ENCODE assay signal across 15 cellular contexts in genomic region chr3:100913870-100914654, GRCh38.
A peak's percentile ranks its signal among the peaks of the same experiment; 100 is the strongest.
DNase-seq lines count a peak whose midpoint lies in the region; ATAC-seq, FAIRE-seq and TF ChIP-seq lines count a peak whose summit lies in the region.
"Had no signal": no experiment of that assay in that cellular context is flagged by ENCODE, and none has a peak within 500 bp of the region (broad histone marks: within the 10 kb centered on the region; RNA-seq: fewer than 3 reads in every experiment).

No MANE protein-coding gene starts in this region.

- H3K79me2 ChIP-seq in K562 (ENCODE audit: control insufficient read depth, insufficient read depth, low read length): no peaks in the 10 kb centered on the region

- FAIRE-seq in K562 (lab: Jason Lieb, UNC): no peak

- peaks cover 0 to 11% of the 10 kb centered on the region in 2 experiments; a peak in 1 of 5 replicates for H3K27me3 ChIP-seq in K562 (ENCODE audit: control insufficient read depth in 2 of 2, insufficient read depth in 2 of 2, low read length in 2 of 2)
- H3K27me3 ChIP-seq in esophagus muscularis mucosa: no peaks in the 10 kb centered on the region
- no peaks in the 10 kb centered on the region for H3K27me3 ChIP-seq in SJCRH30

- H3K4me2 ChIP-seq in K562 (ENCODE audit: insufficient read depth, low read length): no peak overlapping the region

- H3K36me3 Mint-ChIP-seq in osteocyte (ENCODE audit: unreplicated experiment): peaks cover 8% of the 10 kb centered on the region
- H3K36me3 Mint-ChIP-seq in Calu3 (ENCODE audit: insufficient read depth, unreplicated experiment): no peaks in the 10 kb centered on the region

- WGBS in K562 (ENCODE audit: insufficient coverage, low coverage, missing lambda C conversion rate): 2% methylated on average over 5 of the region's 5 CpGs
- 79% methylated on average over 5 of the region's 5 CpGs for WGBS in esophagus muscularis mucosa

- H3K4me3 ChIP-seq in K562: no peak overlapping the region
- no peak overlapping the region for H3K4me3 ChIP-seq in esophagus muscularis mucosa
- H3K4me3 ChIP-seq in SJCRH30: no peak overlapping the region

- H2AFZ ChIP-seq in K562 (ENCODE audit: low read depth, low read length): no peak overlapping the region

- peak overlapping the region; percentile 51 for H3K27ac Mint-ChIP-seq in osteocyte (ENCODE audit: unreplicated experiment)
- no peak overlapping the region for H3K27ac Mint-ChIP-seq in Calu3 (ENCODE audit: unreplicated experiment)
- H3K27ac Mint-ChIP-seq: activated CD4-positive, alpha-beta T cell treated with anti-CD3 and anti-CD28 coated beads, Interleukin-2, amount 10 ng/mL, durations not matched to agents 24 days and 14 days; effector memory CD8-positive, alpha-beta T cell; progenitor cell of endocrine pancreas had no signal

- TF ChIP-seq POLR2A in K562 (conservative IDR thresholded peaks at IDR 0.05) (no peak), esophagus muscularis mucosa (IDR thresholded peaks at IDR 0.05; ENCODE audit: low read depth) (no peak)

- intact Hi-C loops in K562 (cut with micrococcal nuclease) (no loop called here), left cardiac atrium (cut with DNase I) (no loop called here), esophagus muscularis mucosa (cut with DNase I) (no loop called here), Calu3 (cut with micrococcal nuclease; ENCODE audit: unreplicated experiment) (no loop called here)

- H4K20me1 ChIP-seq in K562 (replicated peaks; ENCODE audit: control insufficient read depth, insufficient read depth, low read length): no peaks in the 10 kb centered on the region

- H3K4me1 ChIP-seq in K562 (replicated peaks in 1 of 2; ENCODE audit: control insufficient read depth in 2 of 2, insufficient read depth in 2 of 2, low read length in 2 of 2) (no peaks in the 10 kb centered on the region), esophagus muscularis mucosa (peaks cover 0 to 8% (median 0%) of the 10 kb centered on the region in 4 donors), SJCRH30 (0 out of 2 replicates have a peak, but pooled peaks cover 3% of the 10 kb centered on the region)

- no peaks in the 10 kb centered on the region for H3K9me1 ChIP-seq in K562 (ENCODE audit: control insufficient read depth, insufficient read depth, low read length)

- H3K9ac ChIP-seq in K562 (ENCODE audit: insufficient read depth in 1 of 2, low read depth in 2 of 2, low read length in 2 of 2): no peak overlapping the region

- H3K27ac ChIP-seq in K562 (ENCODE audit: extremely low read depth, low read depth, low read length) (no peak overlapping the region), esophagus muscularis mucosa (replicated peaks in 1 of 4) (peak overlapping the region in 2 of 4 donors; percentile 35 to 38), SJCRH30 (no peak overlapping the region)

- in situ Hi-C loops in K562 (cut with MboI): no loop called here

- no peak for DNase-seq in K562 (ENCODE audit: extremely low read depth in 1 of 4, low spot score in 3 of 4)
- DNase-seq in left cardiac atrium: peak; percentile 64
- no peak for DNase-seq in osteocyte (ENCODE audit: extremely low spot score, unreplicated experiment)
- no peak for DNase-seq in esophagus muscularis mucosa (ENCODE audit: extremely low spot score)
- DNase-seq in Calu3: no peak
- no peak for DNase-seq in SJCRH30
- DNase-seq: activated CD4-positive, alpha-beta T cell treated with anti-CD3 and anti-CD28 coated beads, Interleukin-2, amount 10 ng/mL, durations not matched to agents 24 days and 14 days; activated T-cell treated with anti-CD3 and anti-CD28 coated beads, Interleukin-2, amount 50 U/mL, for 4 hours; COR-L47; effector memory CD8-positive, alpha-beta T cell; NCI-H69; stimulated activated CD4-positive, alpha-beta T cell treated with anti-CD3 and anti-CD28 coated beads, Interleukin-4, amount 100 ng/mL, for 4 hours; stimulated activated naive CD4-positive, alpha-beta T cell treated with Interleukin-2 at 50 U/mL for 16 hours had no signal

- TF ChIP-seq EP300 in K562 (IDR thresholded peaks at IDR 0.05; ENCODE audit: low read length) (no peak), esophagus muscularis mucosa (IDR thresholded peaks at IDR 0.05) (no peak)

- BruUV-seq in K562 (replicated peaks; lab: Mats Ljungman, UMichigan): no TSS peak
- no TSS peak for BruUV-seq in Calu3 (replicated peaks; lab: Mats Ljungman, UMichigan)

- H3K9me3 ChIP-seq in K562 (replicated peaks; ENCODE audit: control insufficient read depth, insufficient read depth, low read depth, low read length) (no peaks in the 10 kb centered on the region), esophagus muscularis mucosa (no peaks in the 10 kb centered on the region), SJCRH30 (replicated peaks) (no peaks in the 10 kb centered on the region)

- no peak for ATAC-seq in K562
- ATAC-seq in left cardiac atrium: peak; percentile 72 to 76
- no peak for ATAC-seq in HG03460 (IDR thresholded peaks at IDR 0.05; ENCODE audit: unreplicated experiment)
- ATAC-seq: activated T-cell treated with anti-CD3 and anti-CD28 coated beads, Interleukin-2, amount 50 U/mL, for 4 hours; effector memory CD8-positive, alpha-beta T cell had no signal

- CTCF ChIA-PET in K562 (lab: Yijun Ruan, JAX; ENCODE audit: low intra/inter-chr PET ratio) (no interaction called here), Calu3 (lab: Charles Lee) (no interaction called here)

- H3K9me3 Mint-ChIP-seq in osteocyte (ENCODE audit: unreplicated experiment): no peaks in the 10 kb centered on the region
- H3K9me3 Mint-ChIP-seq in Calu3 (ENCODE audit: low read depth, unreplicated experiment): peaks cover under 1% of the 10 kb centered on the region
- H3K9me3 Mint-ChIP-seq: activated CD4-positive, alpha-beta T cell treated with anti-CD3 and anti-CD28 coated beads, Interleukin-2, amount 10 ng/mL, durations not matched to agents 24 days and 14 days; activated T-cell treated with anti-CD3 and anti-CD28 coated beads, Interleukin-2, amount 50 U/mL, for 4 hours had no signal

- peaks cover 19% of the 10 kb centered on the region for H3K4me1 Mint-ChIP-seq in osteocyte (ENCODE audit: unreplicated experiment)
- no peaks in the 10 kb centered on the region for H3K4me1 Mint-ChIP-seq in Calu3 (ENCODE audit: low read depth, unreplicated experiment)
- H3K4me1 Mint-ChIP-seq: activated CD4-positive, alpha-beta T cell treated with anti-CD3 and anti-CD28 coated beads, Interleukin-2, amount 10 ng/mL, durations not matched to agents 24 days and 14 days had no signal

- POLR2A ChIA-PET in K562 (lab: Yijun Ruan, JAX): no interaction called here

- H3K36me3 ChIP-seq in K562 (ENCODE audit: control insufficient read depth, insufficient read depth, low read length): no peaks in the 10 kb centered on the region
- H3K36me3 ChIP-seq in esophagus muscularis mucosa: no peaks in the 10 kb centered on the region
- H3K36me3 ChIP-seq in SJCRH30: no peaks in the 10 kb centered on the region

- H3K27me3 Mint-ChIP-seq in osteocyte (ENCODE audit: unreplicated experiment): no peaks in the 10 kb centered on the region
- H3K27me3 Mint-ChIP-seq in Calu3 (ENCODE audit: unreplicated experiment): no peaks in the 10 kb centered on the region
- H3K27me3 Mint-ChIP-seq: activated CD4-positive, alpha-beta T cell treated with anti-CD3 and anti-CD28 coated beads, Interleukin-2, amount 10 ng/mL, durations not matched to agents 24 days and 14 days; progenitor cell of endocrine pancreas had no signal

- no peak for TF ChIP-seq RAD21 in K562 (CRISPR knock-in tag; conservative IDR thresholded peaks at IDR 0.05 in 1 of 2, IDR thresholded peaks at IDR 0.05 in 1 of 2)

- H3K4me3 Mint-ChIP-seq in osteocyte (ENCODE audit: unreplicated experiment): no peak overlapping the region
- no peak overlapping the region for H3K4me3 Mint-ChIP-seq in Calu3 (ENCODE audit: low read depth, unreplicated experiment)
- H3K4me3 Mint-ChIP-seq: activated CD4-positive, alpha-beta T cell treated with anti-CD3 and anti-CD28 coated beads, Interleukin-2, amount 10 ng/mL, durations not matched to agents 24 days and 14 days; activated T-cell treated with anti-CD3 and anti-CD28 coated beads, Interleukin-2, amount 50 U/mL, for 4 hours; effector memory CD8-positive, alpha-beta T cell had no signal

- TF ChIP-seq CTCF in K562 (IDR thresholded peaks at IDR 0.05 in 2 of 3, conservative IDR thresholded peaks at IDR 0.05 in 1 of 3; ENCODE audit: insufficient read depth in 2 of 3, low read depth in 1 of 3, low read length in 3 of 3) (no peak), osteocyte (IDR thresholded peaks at IDR 0.05) (no peak), esophagus muscularis mucosa (IDR thresholded peaks at IDR 0.05) (no peak), Calu3 (IDR thresholded peaks at IDR 0.05; ENCODE audit: unreplicated experiment) (no peak)

TF ChIP-seq in K562, 482 proteins besides CTCF, POLR2A, EP300 and RAD21:
- TF ChIP-seq WHSC1 (IDR thresholded peaks at IDR 0.05; ENCODE audit: low read length): no peak
- 0 out of 2 replicates have a peak, but pooled peaks have one; percentile 36 for TF ChIP-seq ZNF316 (IDR thresholded peaks at IDR 0.05)

Comparison
In these comparisons a context has a peak if more than half of its experiments do, and no peak if none do; other contexts are left out.
1. ATAC-seq: peak in left cardiac atrium (2 of 2); none in K562 (single experiment) and HG03460 (single experiment).